Comparison of ENCODE assay signal across 29 cellular contexts in the genomic region with DNA sequence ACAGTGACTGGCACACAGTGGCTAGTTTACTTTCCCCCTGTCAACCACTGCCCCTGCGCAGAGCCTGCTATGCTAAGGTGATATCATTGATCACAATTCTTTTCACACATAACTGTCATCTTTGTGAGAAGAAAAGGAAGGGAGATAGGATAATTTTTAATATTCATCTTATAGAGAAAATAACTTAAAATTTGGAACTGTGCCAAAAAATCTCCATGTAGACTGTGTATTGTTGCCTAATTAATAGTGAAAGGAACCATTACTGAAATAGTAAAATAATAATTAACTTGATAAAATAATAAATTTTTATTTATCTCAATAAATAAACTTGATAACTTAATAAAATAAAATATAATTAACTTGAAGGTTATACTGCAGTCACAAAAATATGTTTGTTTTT.
"Had no signal": no experiment of that assay in that cellular context is flagged by ENCODE, and none has a peak within 500 bp of the region (broad histone marks: within the 10 kb centered on the region; RNA-seq: fewer than 3 reads in every experiment).

No MANE protein-coding gene starts in this region.

- H3K36me3 Mint-ChIP-seq: stimulated activated effector memory CD8-positive, alpha-beta T cell treated with anti-CD3 and anti-CD28 coated beads, Interleukin-12 subunit alpha, Interleukin-12 subunit beta, amount 100 ng/mL, for 72 hours; stimulated activated naive B cell treated with anti-CD40 and anti-IgM and Interleukin-4, amounts not matched to agents 10 μg/mL and 1 μg/mL and 100 μg/mL, for 72 hours had no signal

- H3K27ac ChIP-seq: neutrophil, parathyroid adenoma, psoas muscle, right lobe of liver, sigmoid colon, stomach, thoracic aorta, thyroid gland, tibial nerve, upper lobe of left lung, vagina had no signal

- ATAC-seq: natural killer cell treated with Interleukin-12 subunit alpha and Interleukin-12 subunit beta and Interleukin-15 and Interleukin-18, amount 100 ng/mL, for 72 hours; psoas muscle; right cardiac atrium; right lobe of liver; stimulated activated effector memory CD8-positive, alpha-beta T cell treated with anti-CD3 and anti-CD28 coated beads, Interleukin-12 subunit alpha, Interleukin-12 subunit beta, amount 100 ng/mL, for 72 hours; stimulated activated naive B cell treated with anti-CD40 and anti-IgM and Interleukin-4, amounts not matched to agents 10 μg/mL and 1 μg/mL and 100 μg/mL, for 72 hours had no signal

- H3K27ac Mint-ChIP-seq: natural killer cell treated with Interleukin-12 subunit alpha and Interleukin-12 subunit beta and Interleukin-15 and Interleukin-18, amount 100 ng/mL, for 72 hours; nephron progenitor cell; progenitor cell of endocrine pancreas; stimulated activated effector memory CD8-positive, alpha-beta T cell treated with anti-CD3 and anti-CD28 coated beads, Interleukin-12 subunit alpha, Interleukin-12 subunit beta, amount 100 ng/mL, for 72 hours; stimulated activated naive B cell treated with anti-CD40 and anti-IgM and Interleukin-4, amounts not matched to agents 10 μg/mL and 1 μg/mL and 100 μg/mL, for 72 hours; stimulated activated naive CD8-positive, alpha-beta T cell treated with anti-CD3 and anti-CD28 coated beads, Interleukin-15, Interleukin-2, amounts not matched to agents 100 ng/mL and 50 ng/mL, for 24 hours had no signal

- H3K79me2 ChIP-seq: parathyroid adenoma had no signal

- DNase-seq: nephron progenitor cell; nucleus accumbens; posterior cingulate gyrus; psoas muscle; right cardiac atrium; right lobe of liver; sigmoid colon; small intestine; stimulated activated CD4-positive, alpha-beta T cell treated with anti-CD3 and anti-CD28 coated beads, Interleukin-15, amount 100 ng/mL, for 24 hours; stimulated activated CD4-positive, alpha-beta T cell treated with anti-CD3 and anti-CD28 coated beads, Interleukin-2, amount 100 ng/mL, for 24 hours; stimulated activated CD4-positive, alpha-beta T cell treated with anti-CD3 and anti-CD28 coated beads, Interleukin-2, amount 100 ng/mL, for 48 hours; stimulated activated CD4-positive, alpha-beta T cell treated with anti-CD3 and anti-CD28 coated beads, Interleukin-4, amount 100 ng/mL, for 24 hours; stimulated activated naive B cell treated with anti-CD40 and anti-IgM and Interleukin-4, amounts not matched to agents 10 μg/mL and 1 μg/mL and 100 μg/mL, for 72 hours; stimulated activated naive CD4-positive, alpha-beta T cell treated with Interleukin-2 at 50 U/mL for 16 hours; stomach; thyroid gland; trophoblast cell; upper lobe of left lung had no signal

- H3K9me3 Mint-ChIP-seq: nephron progenitor cell had no signal

- H3K4me1 ChIP-seq: parathyroid adenoma, psoas muscle, right lobe of liver, sigmoid colon, stomach, thyroid gland, tibial nerve, upper lobe of left lung, vagina had no signal

- H3K9me3 ChIP-seq: neutrophil, psoas muscle, right lobe of liver, sigmoid colon, stomach, thoracic aorta, thyroid gland, tibial nerve, upper lobe of left lung, vagina had no signal

- FAIRE-seq: urothelium cell line had no signal

- H3K27me3 Mint-ChIP-seq: natural killer cell treated with Interleukin-12 subunit alpha and Interleukin-12 subunit beta and Interleukin-15 and Interleukin-18, amount 100 ng/mL, for 72 hours; progenitor cell of endocrine pancreas; stimulated activated naive B cell treated with anti-CD40 and anti-IgM and Interleukin-4, amounts not matched to agents 10 μg/mL and 1 μg/mL and 100 μg/mL, for 72 hours; stimulated activated naive CD8-positive, alpha-beta T cell treated with anti-CD3 and anti-CD28 coated beads, Interleukin-15, Interleukin-2, amounts not matched to agents 100 ng/mL and 50 ng/mL, for 24 hours had no signal

- H3K4me3 Mint-ChIP-seq: natural killer cell treated with Interleukin-12 subunit alpha and Interleukin-12 subunit beta and Interleukin-15 and Interleukin-18, amount 100 ng/mL, for 72 hours; nephron progenitor cell; neural crest cell; stimulated activated effector memory CD8-positive, alpha-beta T cell treated with anti-CD3 and anti-CD28 coated beads, Interleukin-12 subunit alpha, Interleukin-12 subunit beta, amount 100 ng/mL, for 72 hours; stimulated activated naive B cell treated with anti-CD40 and anti-IgM and Interleukin-4, amounts not matched to agents 10 μg/mL and 1 μg/mL and 100 μg/mL, for 72 hours; stimulated activated naive CD8-positive, alpha-beta T cell treated with anti-CD3 and anti-CD28 coated beads, Interleukin-15, Interleukin-2, amounts not matched to agents 100 ng/mL and 50 ng/mL, for 24 hours had no signal

- H3K4me1 Mint-ChIP-seq: nephron progenitor cell; stimulated activated effector memory CD8-positive, alpha-beta T cell treated with anti-CD3 and anti-CD28 coated beads, Interleukin-12 subunit alpha, Interleukin-12 subunit beta, amount 100 ng/mL, for 72 hours; stimulated activated naive B cell treated with anti-CD40 and anti-IgM and Interleukin-4, amounts not matched to agents 10 μg/mL and 1 μg/mL and 100 μg/mL, for 72 hours had no signal

- H2AFZ ChIP-seq: parathyroid adenoma had no signal

- H3K4me3 ChIP-seq: psoas muscle, right lobe of liver, sigmoid colon, stomach, thoracic aorta, thyroid gland, tibial nerve, upper lobe of left lung, vagina had no signal

- H3K36me3 ChIP-seq: neutrophil, right lobe of liver, sigmoid colon, stomach, thoracic aorta, thyroid gland, tibial nerve, upper lobe of left lung, vagina had no signal

- H3K27me3 ChIP-seq: neutrophil, right lobe of liver, sigmoid colon, stomach, thyroid gland, tibial nerve, upper lobe of left lung, vagina had no signal

- H3K9ac ChIP-seq: parathyroid adenoma had no signal
